23 cellular contexts compared by ENCODE assay signal in genomic region chrX:110384490-110384889, GRCh38. TPM values are rescaled to one million over a fixed set of nuclear protein-coding genes. Genes with fewer than 3 reads are reported as not detected.
DNase-seq lines count a peak whose midpoint lies in the region; ATAC-seq, FAIRE-seq and TF ChIP-seq lines count a peak whose summit lies in the region.
"Had no signal": no experiment of that assay in that cellular context is flagged by ENCODE, and none has a peak within 500 bp of the region (broad histone marks: within the 10 kb centered on the region; RNA-seq: fewer than 3 reads in every experiment).

No MANE protein-coding gene starts in this region.

- H3K9me1 ChIP-seq in K562 (ENCODE audit: control insufficient read depth, insufficient read depth, low read length): no peaks in the 10 kb centered on the region
- no peaks in the 10 kb centered on the region for H3K9me1 ChIP-seq in keratinocyte (ENCODE audit: control insufficient read depth, extremely low read depth, insufficient read depth, low read length)

- H3K9ac ChIP-seq in K562 (ENCODE audit: insufficient read depth in 1 of 2, low read depth in 2 of 2, low read length in 2 of 2) (no peak overlapping the region), keratinocyte (ENCODE audit: control insufficient read depth, extremely low read depth, insufficient read depth, low read length) (no peak overlapping the region)

- no peak overlapping the region for H3K4me3 ChIP-seq in A549
- no peak overlapping the region for H3K4me3 ChIP-seq in K562
- no peak overlapping the region for H3K4me3 ChIP-seq in keratinocyte (ENCODE audit: control insufficient read depth in 2 of 3, extremely low read depth in 1 of 3, insufficient read depth in 2 of 3, low read depth in 1 of 3, low read length in 3 of 3)
- H3K4me3 ChIP-seq: dorsolateral prefrontal cortex, esophagus squamous epithelium, spleen, upper lobe of left lung had no signal

- H2AFZ ChIP-seq in K562 (ENCODE audit: low read depth, low read length) (0 out of 2 replicates have a peak overlapping the region, but pooled peaks have one; percentile 40), keratinocyte (ENCODE audit: control insufficient read depth, low read length) (no peak overlapping the region)

- TF ChIP-seq RAD21 in A549 (conservative IDR thresholded peaks at IDR 0.05 in 1 of 2, IDR thresholded peaks at IDR 0.05 in 1 of 2) (no peak), K562 (CRISPR knock-in tag; conservative IDR thresholded peaks at IDR 0.05 in 1 of 2, IDR thresholded peaks at IDR 0.05 in 1 of 2) (no peak)

- DNase-seq in A549 (ENCODE audit: low read depth in 1 of 2, low spot score in 1 of 2) (no peak), HS-27A (ENCODE audit: low read depth) (peak; percentile 43), K562 (ENCODE audit: extremely low read depth in 1 of 4, low spot score in 3 of 4) (peak in 3 of 4 experiments; percentile 26 to 54 (median 31)), keratinocyte (ENCODE audit: low read depth, low spot score) (peak; percentile 42), NCI-H446 (lab: John Stamatoyannopoulos, UW) (no peak), iPS-NIHi11 (ENCODE audit: low spot score) (no peak)
- DNase-seq in activated CD4-positive, CD25-positive, alpha-beta regulatory T cell treated with anti-CD3 and anti-CD28 coated beads, Interleukin-2, amount 50 U/mL, for 72 hours: no peak
- DNase-seq: ACHN; activated CD4-positive, alpha-beta T cell treated with anti-CD3 and anti-CD28 coated beads for 36 hours; activated effector memory CD4-positive, alpha-beta T cell treated with anti-CD3 and anti-CD28 coated beads, Interleukin-2, amount 50 U/mL, for 16 hours; dorsolateral prefrontal cortex; esophagus squamous epithelium; naive B cell; NCI-H1417 treated with DMSO at 0.1 percent for 48 hours; NK-92 treated with Interleukin-12 subunit alpha and Interleukin-12 subunit beta, amount 100 ng/mL, for 24 hours; posterior cingulate gyrus; SHP77 treated with DMSO at 0.1 percent for 48 hours; spleen; stimulated activated naive CD8-positive, alpha-beta T cell treated with anti-CD3 and anti-CD28 coated beads, Interleukin-15, Interleukin-2, amounts not matched to agents 100 U/mL and 50 U/mL, for 24 hours; T-helper 9 cell; upper lobe of left lung had no signal

- WGBS in A549 (ENCODE audit: missing lambda C conversion rate): 47% methylated on average over 2 of the region's 2 CpGs
- 23% methylated on average over 2 of the region's 2 CpGs for WGBS in K562 (ENCODE audit: insufficient coverage, low coverage, missing lambda C conversion rate)

- dilution Hi-C loops in keratinocyte (cut with MboI; ENCODE audit: extremely low pct_ligation_motif_present, low sequenced_read_pairs): no loop called here

- TF ChIP-seq POLR2A in A549 (IDR thresholded peaks at IDR 0.05; ENCODE audit: low read length): no peak
- TF ChIP-seq POLR2A in K562 (conservative IDR thresholded peaks at IDR 0.05): no peak

- no TSS peak for BruUV-seq in K562 (replicated peaks; lab: Mats Ljungman, UMichigan)

- intact Hi-C loops in K562 (cut with micrococcal nuclease): no loop called here

- H3K9me3 ChIP-seq in A549 (no peaks in the 10 kb centered on the region), K562 (replicated peaks; ENCODE audit: control insufficient read depth, insufficient read depth, low read depth, low read length) (no peaks in the 10 kb centered on the region), keratinocyte (ENCODE audit: control insufficient read depth, low read depth, low read length) (no peaks in the 10 kb centered on the region)
- H3K9me3 ChIP-seq: esophagus squamous epithelium, spleen, upper lobe of left lung had no signal

- no peak overlapping the region for H3K27ac ChIP-seq in A549
- H3K27ac ChIP-seq in K562 (ENCODE audit: extremely low read depth, low read depth, low read length): no peak overlapping the region
- H3K27ac ChIP-seq in keratinocyte (ENCODE audit: control insufficient read depth, insufficient read depth, low read length): no peak overlapping the region
- H3K27ac ChIP-seq: dorsolateral prefrontal cortex, esophagus squamous epithelium, upper lobe of left lung had no signal

- no peak for TF ChIP-seq EP300 in A549 (IDR thresholded peaks at IDR 0.05)
- no peak for TF ChIP-seq EP300 in K562 (IDR thresholded peaks at IDR 0.05; ENCODE audit: low read length)

- TF ChIP-seq CTCF in A549 (IDR thresholded peaks at IDR 0.05) (no peak), K562 (IDR thresholded peaks at IDR 0.05 in 2 of 3, conservative IDR thresholded peaks at IDR 0.05 in 1 of 3; ENCODE audit: insufficient read depth in 2 of 3, low read depth in 1 of 3, low read length in 3 of 3) (no peak), keratinocyte (optimal IDR thresholded peaks at IDR 0.05 in 1 of 3, IDR thresholded peaks at IDR 0.05 in 1 of 3, conservative IDR thresholded peaks at IDR 0.05 in 1 of 3; ENCODE audit: extremely low read depth in 1 of 3, insufficient read depth in 2 of 3, low read length in 3 of 3) (no peak)

- POLR2A ChIA-PET in A549 (lab: Yijun Ruan, JAX): no interaction called here
- POLR2A ChIA-PET in K562 (lab: Yijun Ruan, JAX): interaction anchor here (0.6 to 1.2 kb wide), 2 partner anchors 11 to 684 kb away, joined by 3 to 4 read pairs; no protein-coding TSS in a partner anchor

- H3K4me1 ChIP-seq in A549 (peaks cover 7% of the 10 kb centered on the region; the same call in 1 of the 3 replicates), K562 (replicated peaks in 1 of 2; ENCODE audit: control insufficient read depth in 2 of 2, insufficient read depth in 2 of 2, low read length in 2 of 2) (peaks cover 0 to 11% of the 10 kb centered on the region in 2 experiments; a peak in 3 of 5 replicates), keratinocyte (ENCODE audit: control insufficient read depth, extremely low read depth, insufficient read depth, low read length) (peaks cover 8% of the 10 kb centered on the region)
- H3K4me1 ChIP-seq: esophagus squamous epithelium, spleen, upper lobe of left lung had no signal

- CTCF ChIA-PET in A549 (lab: Yijun Ruan, JAX) (interaction anchor here (1.2 to 2.0 kb wide), 4 partner anchors 23 to 238 kb away, joined by 3 to 6 read pairs (median 4); no protein-coding TSS in a partner anchor), K562 (lab: Yijun Ruan, JAX; ENCODE audit: low intra/inter-chr PET ratio) (no interaction called here)

- in situ Hi-C loops in K562 (cut with MboI): no loop called here

- H3K4me2 ChIP-seq in A549 (no peak overlapping the region), K562 (ENCODE audit: insufficient read depth, low read length) (no peak overlapping the region), keratinocyte (ENCODE audit: control insufficient read depth, extremely low read depth, insufficient read depth, low read depth, low read length) (no peak overlapping the region)

- FAIRE-seq in A549 (lab: Jason Lieb, UNC): peak; percentile 18
- FAIRE-seq in K562 (lab: Jason Lieb, UNC): no peak
- no peak for FAIRE-seq in keratinocyte (lab: Jason Lieb, UNC)

- H3K79me2 ChIP-seq in K562 (ENCODE audit: control insufficient read depth, insufficient read depth, low read length) (no peaks in the 10 kb centered on the region), keratinocyte (ENCODE audit: control insufficient read depth, insufficient read depth, low read length) (no peaks in the 10 kb centered on the region)

- ATAC-seq in A549 (no peak), K562 (peak; percentile 52; the same call in 2 of the 3 replicates), HG03342 (IDR thresholded peaks at IDR 0.05; ENCODE audit: unreplicated experiment) (no peak)
- ATAC-seq: activated CD4-positive, alpha-beta T cell treated with anti-CD3 and anti-CD28 coated beads for 36 hours; stimulated activated naive CD8-positive, alpha-beta T cell treated with anti-CD3 and anti-CD28 coated beads, Interleukin-15, Interleukin-2, amounts not matched to agents 100 U/mL and 50 U/mL, for 24 hours had no signal

- H3K27me3 ChIP-seq in K562 (ENCODE audit: control insufficient read depth in 2 of 2, insufficient read depth in 2 of 2, low read length in 2 of 2) (no peaks in the 10 kb centered on the region), keratinocyte (ENCODE audit: control insufficient read depth, extremely low read depth, insufficient read depth, low read length) (no peaks in the 10 kb centered on the region)
- H3K27me3 ChIP-seq: spleen, upper lobe of left lung had no signal

- H3K36me3 ChIP-seq in K562 (ENCODE audit: control insufficient read depth, insufficient read depth, low read length): no peaks in the 10 kb centered on the region
- H3K36me3 ChIP-seq in keratinocyte (ENCODE audit: control insufficient read depth in 2 of 2, extremely low read depth in 1 of 2, insufficient read depth in 2 of 2, low read length in 2 of 2): no peaks in the 10 kb centered on the region
- H3K36me3 ChIP-seq: esophagus squamous epithelium, spleen, upper lobe of left lung had no signal

- H4K20me1 ChIP-seq in K562 (replicated peaks; ENCODE audit: control insufficient read depth, insufficient read depth, low read length): no peaks in the 10 kb centered on the region
- no peaks in the 10 kb centered on the region for H4K20me1 ChIP-seq in keratinocyte (ENCODE audit: control insufficient read depth, extremely low read depth, insufficient read depth, low read length)

RNA-seq across cellular contexts. Expression of gene RTL9, which starts 25.8 kb away (rescaled TPM):
- polyA plus RNA-seq in A549 (2011; rRNA removed): 0.04 and 0.12 TPM in 2 replicates
- polyA plus RNA-seq in A549 (2012; cell fraction: cytosol; rRNA removed): 0.01 TPM in 2 replicates
- 0.02 and 0.06 TPM in 2 replicates for polyA plus RNA-seq in A549 (2012; cell fraction: nucleus; rRNA removed)
- polyA plus RNA-seq in A549 (2017; fragmentation: RNase III; extraction: RNeasy Plus Mini Kit Qiagen cat#74134 plus additional on column Dnase treatment): 0.05 to 0.06 TPM (median 0.05 TPM) in 3 replicates
- 0.08 and 0.10 TPM in 2 replicates for polyA minus RNA-seq in A549 (2011; rRNA and poly(A)+ RNA removed)
- 0.16 and 0.26 TPM in 2 replicates for total RNA-seq in K562 (2011; cell fraction: chromatin; rRNA removed; ENCODE audit: low replicate concordance)
- total RNA-seq in K562 (2011; cell fraction: nucleolus; rRNA removed): under 0.01 TPM in 1 of 2 replicates, not detected in the other
- total RNA-seq in K562 (2011; cell fraction: nucleoplasm; rRNA removed): 0.15 TPM in 2 replicates
- total RNA-seq in K562 (2014; rRNA removed): 0.04 and 0.05 TPM in 2 replicates
- total RNA-seq in K562 (2014; rRNA removed; fragmentation: Illumina TruSeq; extraction: Trizol): 0.10 and 0.11 TPM in 2 replicates
- 0.04 TPM in 1 of 2 replicates, not detected in the other for total RNA-seq in K562 (2015; rRNA removed; fragmentation: Illumina TruSeq; extraction: Trizol)
- 0.16 and 0.31 TPM in 2 replicates for total RNA-seq in K562 (2021)
- 0.03 and 0.35 TPM in 2 replicates for polyA plus RNA-seq in K562 (2011; rRNA removed)
- 0.06 and 0.52 TPM in 2 replicates for polyA plus RNA-seq in K562 (2011; cell fraction: cytosol; rRNA removed)
- polyA plus RNA-seq in K562 (2011; cell fraction: nucleus; rRNA removed): 0.10 and 1.2 TPM in 2 replicates
- polyA plus RNA-seq in K562 (2012): 0.08 and 0.17 TPM in 2 replicates
- polyA plus RNA-seq in K562 (2014; fragmentation: Illumina TruSeq; extraction: Trizol): 0.18 and 0.22 TPM in 2 replicates
- under 1 TPM in 1 of 2 experiments, not detected in 1; 0.06 TPM for polyA plus RNA-seq in K562 (2014; fragmentation: Nextera tagmentation; extraction: Ambion mirVana)
- polyA plus RNA-seq in K562 (2014; rRNA removed): 0.11 and 0.21 TPM in 2 replicates
- polyA minus RNA-seq in K562 (2011; rRNA and poly(A)+ RNA removed): 0.25 TPM in 1 of 2 replicates, not detected in the other
- polyA minus RNA-seq in K562 (2011; cell fraction: cytosol; rRNA and poly(A)+ RNA removed): 0.38 TPM in 1 of 2 replicates, not detected in the other
- polyA minus RNA-seq in K562 (2011; cell fraction: nucleus; rRNA and poly(A)+ RNA removed): 0.13 TPM in 1 of 2 replicates, not detected in the other
- 0.05 to 0.14 TPM (median 0.13 TPM) in 3 replicates for polyA plus RNA-seq in keratinocyte
- not detected for polyA plus RNA-seq in keratinocyte (2011; ENCODE audit: low read depth)
- 0.09 TPM in 2 replicates for polyA plus RNA-seq in keratinocyte (2011; cell fraction: cytosol; rRNA removed)
- polyA plus RNA-seq in keratinocyte (2011; cell fraction: nucleus; rRNA removed): 0.19 and 0.35 TPM in 2 replicates
- polyA plus RNA-seq in keratinocyte (2012; ENCODE audit: low replicate concordance): 0.07 and 0.14 TPM in 2 replicates
- 0.19 to 0.20 TPM in 2 of 3 replicates, not detected in the other for polyA minus RNA-seq in keratinocyte
- polyA minus RNA-seq in keratinocyte (2011; cell fraction: cytosol; rRNA and poly(A)+ RNA removed): not detected
- polyA minus RNA-seq in keratinocyte (2011; cell fraction: nucleus; rRNA and poly(A)+ RNA removed): 0.21 and 0.31 TPM in 2 replicates
- total RNA-seq: esophagus squamous epithelium, G401, spleen had no signal
- polyA plus RNA-seq: spleen had no signal

Comparison
In these comparisons a context has a peak if more than half of its experiments do, and no peak if none do; other contexts are left out.
1. DNase-seq: peak in HS-27A (single experiment), K562 (3 of 4) and keratinocyte (single experiment); none in A549 (0 of 2), activated CD4-positive, CD25-positive, alpha-beta regulatory T cell treated with anti-CD3 and anti-CD28 coated beads, Interleukin-2, amount 50 U/mL, for 72 hours (single experiment), NCI-H446 (0 of 2) and iPS-NIHi11 (single experiment).